Comparison of ENCODE assay signal across 1 cellular context in the genomic region with DNA sequence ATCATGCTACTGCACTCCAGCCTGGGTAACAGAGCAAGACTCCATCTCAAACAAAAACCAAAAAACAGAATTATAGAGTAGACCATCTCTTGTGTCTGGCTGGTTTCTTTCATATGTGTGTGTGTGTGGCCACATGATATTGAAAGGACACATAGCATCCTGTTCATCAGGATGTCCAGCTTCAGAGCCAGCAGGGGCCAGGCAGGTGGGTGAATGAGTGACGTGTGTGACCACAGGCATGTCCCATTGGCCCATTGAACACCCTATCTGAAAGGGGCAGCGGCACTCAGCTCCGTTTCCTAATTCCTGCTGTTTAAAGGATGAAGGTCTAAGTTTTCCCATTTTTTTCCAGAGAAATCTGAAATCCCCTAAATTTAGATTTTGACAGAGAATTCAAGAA.
TF ChIP-seq lines count a peak whose summit lies in the region.

No MANE protein-coding gene starts in this region.

TF ChIP-seq in GM23338, 12 proteins besides CTCF, POLR2A, EP300 and RAD21 (continued from another document):
- TF ChIP-seq ZNF462 (CRISPR knock-in tag; IDR thresholded peaks at IDR 0.05) (no peak), EZH2 (IDR thresholded peaks at IDR 0.05; ENCODE audit: low read depth, unreplicated experiment) (no peak), JUNB (IDR thresholded peaks at IDR 0.05; ENCODE audit: unreplicated experiment) (no peak), NANOG (IDR thresholded peaks at IDR 0.05; ENCODE audit: borderline replicate concordance) (no peak), STAT1 (IDR thresholded peaks at IDR 0.05; ENCODE audit: unreplicated experiment) (no peak), ZNF114 (CRISPR knock-in tag; IDR thresholded peaks at IDR 0.05) (no peak), ETS1 (IDR thresholded peaks at IDR 0.05) (no peak), ZNF331 (CRISPR knock-in tag; IDR thresholded peaks at IDR 0.05; ENCODE audit: low read depth) (no peak), POLR2AphosphoS5 (IDR thresholded peaks at IDR 0.05; ENCODE audit: low read depth) (no peak), CREB1 (CRISPR knock-in tag; IDR thresholded peaks at IDR 0.05; ENCODE audit: low read depth) (no peak), EZH2phosphoT487 (IDR thresholded peaks at IDR 0.05; ENCODE audit: unreplicated experiment) (no peak)
